In the genomic region with DNA sequence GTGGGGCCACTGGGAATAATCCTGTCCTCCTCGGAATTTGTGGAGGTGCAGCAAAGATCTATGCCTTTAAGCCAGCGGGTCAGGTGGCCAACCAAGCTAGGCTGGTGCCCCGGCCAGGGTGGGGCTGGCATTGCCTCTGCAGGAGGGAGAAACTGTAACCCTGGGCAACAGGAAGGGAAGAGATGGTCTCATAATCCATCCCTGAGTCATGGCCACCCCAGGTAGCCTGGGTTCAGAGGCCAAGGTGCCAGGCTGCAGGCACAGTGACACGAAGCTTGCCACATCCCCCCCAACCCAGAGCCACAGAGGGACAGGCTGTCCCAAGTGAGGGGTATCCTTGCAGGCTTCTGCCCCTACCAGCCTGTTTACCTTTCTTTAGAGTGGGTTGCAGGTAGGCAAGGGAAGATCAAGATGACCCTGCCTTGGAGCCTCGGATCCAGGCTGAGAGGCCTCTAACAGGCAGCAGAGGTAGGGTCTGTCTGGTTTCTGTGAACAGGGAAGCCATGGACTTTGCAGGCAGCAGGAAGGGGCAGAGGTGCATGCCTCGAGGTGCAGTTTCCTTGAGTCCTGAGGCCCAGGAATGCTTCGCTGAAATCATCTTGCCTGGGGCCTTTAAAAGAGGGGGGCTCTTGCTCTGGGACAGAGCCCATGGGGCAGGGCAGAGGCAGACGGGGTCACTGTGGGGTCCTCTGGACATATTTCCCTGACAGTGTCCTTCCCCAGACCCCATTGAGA, we compare ENCODE assay signal across 9 cellular contexts. TPM values are rescaled to one million over a fixed set of nuclear protein-coding genes. Genes with fewer than 3 reads are reported as not detected.
DNase-seq lines count a peak whose midpoint lies in the region; ATAC-seq and FAIRE-seq lines count a peak whose summit lies in the region.
"Had no signal": no experiment of that assay in that cellular context is flagged by ENCODE, and none has a peak within 500 bp of the region (broad histone marks: within the 10 kb centered on the region; RNA-seq: fewer than 3 reads in every experiment).

No MANE protein-coding gene starts in this region.

- H3K4me3 Mint-ChIP-seq in activated CD4-positive, alpha-beta T cell treated with anti-CD3 and anti-CD28 coated beads, Interleukin-2, amount 10 ng/mL, durations not matched to agents 7 days and 5 days: no peak overlapping the region
- no peak overlapping the region for H3K4me3 Mint-ChIP-seq in activated T-helper 1 cell treated with anti-CD3 and anti-CD28 coated beads, Interleukin-12 subunit alpha, Interleukin-12 subunit beta, Interleukin-2, Interleukin-4 antibody, amounts not matched to agents 30 ng/mL and 10 ng/mL and 1 ng/mL, durations not matched to agents 14 hours and 24 hours and 36 hours

- ATAC-seq in left colon: no peak

- peaks cover 74% of the 10 kb centered on the region for H3K4me1 Mint-ChIP-seq in activated CD4-positive, alpha-beta T cell treated with anti-CD3 and anti-CD28 coated beads, Interleukin-2, amount 10 ng/mL, durations not matched to agents 7 days and 5 days
- H3K4me1 Mint-ChIP-seq in activated T-helper 1 cell treated with anti-CD3 and anti-CD28 coated beads, Interleukin-12 subunit alpha, Interleukin-12 subunit beta, Interleukin-2, Interleukin-4 antibody, amounts not matched to agents 30 ng/mL and 10 ng/mL and 1 ng/mL, durations not matched to agents 14 hours and 24 hours and 36 hours (ENCODE audit: low read depth): peaks cover 70% of the 10 kb centered on the region

- H3K27ac Mint-ChIP-seq in activated CD4-positive, alpha-beta T cell treated with anti-CD3 and anti-CD28 coated beads, Interleukin-2, amount 10 ng/mL, durations not matched to agents 7 days and 5 days: peak overlapping the region; percentile 57
- H3K27ac Mint-ChIP-seq in activated T-helper 1 cell treated with anti-CD3 and anti-CD28 coated beads, Interleukin-12 subunit alpha, Interleukin-12 subunit beta, Interleukin-2, Interleukin-4 antibody, amounts not matched to agents 30 ng/mL and 10 ng/mL and 1 ng/mL, durations not matched to agents 14 hours and 24 hours and 36 hours: peak overlapping the region; percentile 44

- H3K27ac ChIP-seq in temporal lobe (ENCODE audit: low read depth, low read length): peak overlapping the region; percentile 19

- FAIRE-seq in urothelium cell line (lab: Jason Lieb, UNC): no peak

- CTCF ChIA-PET in activated CD4-positive, alpha-beta T cell treated with anti-CD3 and anti-CD28 coated beads, Interleukin-2, amount 10 ng/mL, durations not matched to agents 7 days and 5 days (lab: Charles Lee): interaction anchor here (1.2 to 2.8 kb wide), 4 partner anchors 9 to 25 kb away, joined by 3 to 11 read pairs (median 4); no protein-coding TSS in a partner anchor

- POLR2A ChIA-PET in activated CD4-positive, alpha-beta T cell treated with anti-CD3 and anti-CD28 coated beads, Interleukin-2, amount 10 ng/mL, durations not matched to agents 7 days and 5 days (lab: Charles Lee): no interaction called here

- DNase-seq in activated CD4-positive, alpha-beta T cell treated with anti-CD3 and anti-CD28 coated beads, Interleukin-2, amount 10 ng/mL, durations not matched to agents 7 days and 5 days: no peak
- no peak for DNase-seq in activated CD4-positive, alpha-beta T cell treated with anti-CD3 and anti-CD28 coated beads for 48 hours
- DNase-seq in activated T-helper 1 cell treated with anti-CD3 and anti-CD28 coated beads, Interleukin-12 subunit alpha, Interleukin-12 subunit beta, Interleukin-2, Interleukin-4 antibody, amounts not matched to agents 30 ng/mL and 10 ng/mL and 1 ng/mL, durations not matched to agents 14 hours and 24 hours and 36 hours (ENCODE audit: low spot score): no peak
- peak; percentile 54 to 58 for DNase-seq in left colon
- DNase-seq in DMS79 (lab: John Stamatoyannopoulos, UW): no peak
- DNase-seq in urothelium cell line (ENCODE audit: low spot score): no peak
- no peak for DNase-seq in effector CD4-positive, alpha-beta T cell
- DNase-seq: NCI-H1105 had no signal

- no peaks in the 10 kb centered on the region for H3K27me3 Mint-ChIP-seq in activated CD4-positive, alpha-beta T cell treated with anti-CD3 and anti-CD28 coated beads, Interleukin-2, amount 10 ng/mL, durations not matched to agents 7 days and 5 days
- H3K27me3 Mint-ChIP-seq in activated T-helper 1 cell treated with anti-CD3 and anti-CD28 coated beads, Interleukin-12 subunit alpha, Interleukin-12 subunit beta, Interleukin-2, Interleukin-4 antibody, amounts not matched to agents 30 ng/mL and 10 ng/mL and 1 ng/mL, durations not matched to agents 14 hours and 24 hours and 36 hours (ENCODE audit: insufficient read depth): no peaks in the 10 kb centered on the region

- intact Hi-C loops in activated T-helper 1 cell treated with anti-CD3 and anti-CD28 coated beads, Interleukin-12 subunit alpha, Interleukin-12 subunit beta, Interleukin-2, Interleukin-4 antibody, amounts not matched to agents 30 ng/mL and 10 ng/mL and 1 ng/mL, durations not matched to agents 14 hours and 24 hours and 36 hours (cut with micrococcal nuclease): loop anchor here (5.0 to 10.0 kb wide), 3 partner anchors 68 to 531 kb away; a partner anchor contains a TSS
- intact Hi-C loops in left colon (cut with DNase I, micrococcal nuclease): no loop called here

- H3K36me3 Mint-ChIP-seq in activated CD4-positive, alpha-beta T cell treated with anti-CD3 and anti-CD28 coated beads, Interleukin-2, amount 10 ng/mL, durations not matched to agents 7 days and 5 days (ENCODE audit: low read depth): peaks cover 26% of the 10 kb centered on the region
- peaks cover 21% of the 10 kb centered on the region for H3K36me3 Mint-ChIP-seq in activated T-helper 1 cell treated with anti-CD3 and anti-CD28 coated beads, Interleukin-12 subunit alpha, Interleukin-12 subunit beta, Interleukin-2, Interleukin-4 antibody, amounts not matched to agents 30 ng/mL and 10 ng/mL and 1 ng/mL, durations not matched to agents 14 hours and 24 hours and 36 hours (ENCODE audit: low read depth)

- no peaks in the 10 kb centered on the region for H3K9me3 Mint-ChIP-seq in activated CD4-positive, alpha-beta T cell treated with anti-CD3 and anti-CD28 coated beads, Interleukin-2, amount 10 ng/mL, durations not matched to agents 7 days and 5 days
- H3K9me3 Mint-ChIP-seq in activated T-helper 1 cell treated with anti-CD3 and anti-CD28 coated beads, Interleukin-12 subunit alpha, Interleukin-12 subunit beta, Interleukin-2, Interleukin-4 antibody, amounts not matched to agents 30 ng/mL and 10 ng/mL and 1 ng/mL, durations not matched to agents 14 hours and 24 hours and 36 hours: no peaks in the 10 kb centered on the region

RNA-seq across cellular contexts. Expression of a gene that starts 4.0 kb away (rescaled TPM):
- 100 to 1,000 TPM; 189 to 200 TPM for total RNA-seq in activated CD4-positive, alpha-beta T cell treated with anti-CD3 and anti-CD28 coated beads, Interleukin-2, amount 10 ng/mL, durations not matched to agents 7 days and 5 days
- total RNA-seq in activated T-helper 1 cell treated with anti-CD3 and anti-CD28 coated beads, Interleukin-12 subunit alpha, Interleukin-12 subunit beta, Interleukin-2, Interleukin-4 antibody, amounts not matched to agents 30 ng/mL and 10 ng/mL and 1 ng/mL, durations not matched to agents 14 hours and 24 hours and 36 hours: 133 and 135 TPM in 2 replicates
- total RNA-seq in left colon: 100 to 1,000 TPM; 245 to 318 TPM
- total RNA-seq in temporal lobe: 53.1 TPM

RNA-seq across cellular contexts. Expression of a gene that starts 20.3 kb away (rescaled TPM):
- 1,000 to 10,000 TPM; 1,147 to 1,160 TPM for total RNA-seq in activated CD4-positive, alpha-beta T cell treated with anti-CD3 and anti-CD28 coated beads, Interleukin-2, amount 10 ng/mL, durations not matched to agents 7 days and 5 days
- total RNA-seq in activated T-helper 1 cell treated with anti-CD3 and anti-CD28 coated beads, Interleukin-12 subunit alpha, Interleukin-12 subunit beta, Interleukin-2, Interleukin-4 antibody, amounts not matched to agents 30 ng/mL and 10 ng/mL and 1 ng/mL, durations not matched to agents 14 hours and 24 hours and 36 hours: 1,847 and 1,871 TPM in 2 replicates
- 100 to 1,000 TPM; 836 to 861 TPM for total RNA-seq in left colon
- total RNA-seq in temporal lobe: 919 TPM

RNA-seq across cellular contexts. Expression of a gene that starts 48.7 kb away (rescaled TPM):
- 10 to 100 TPM; 27.2 to 30.5 TPM for total RNA-seq in activated CD4-positive, alpha-beta T cell treated with anti-CD3 and anti-CD28 coated beads, Interleukin-2, amount 10 ng/mL, durations not matched to agents 7 days and 5 days
- 28.6 and 30.4 TPM in 2 replicates for total RNA-seq in activated T-helper 1 cell treated with anti-CD3 and anti-CD28 coated beads, Interleukin-12 subunit alpha, Interleukin-12 subunit beta, Interleukin-2, Interleukin-4 antibody, amounts not matched to agents 30 ng/mL and 10 ng/mL and 1 ng/mL, durations not matched to agents 14 hours and 24 hours and 36 hours
- total RNA-seq in left colon (10 to 100 TPM; 19.0 to 21.0 TPM), temporal lobe (8.4 TPM)

Comparison
In these comparisons a context has a peak if more than half of its experiments do, and no peak if none do; other contexts are left out.
1. DNase-seq: peak in left colon (2 of 2); none in activated CD4-positive, alpha-beta T cell treated with anti-CD3 and anti-CD28 coated beads, Interleukin-2, amount 10 ng/mL, durations not matched to agents 7 days and 5 days (single experiment), activated CD4-positive, alpha-beta T cell treated with anti-CD3 and anti-CD28 coated beads for 48 hours (single experiment), activated T-helper 1 cell treated with anti-CD3 and anti-CD28 coated beads, Interleukin-12 subunit alpha, Interleukin-12 subunit beta, Interleukin-2, Interleukin-4 antibody, amounts not matched to agents 30 ng/mL and 10 ng/mL and 1 ng/mL, durations not matched to agents 14 hours and 24 hours and 36 hours (single experiment), DMS79 (single experiment), urothelium cell line (single experiment) and effector CD4-positive, alpha-beta T cell (single experiment).